In genomic region chr2:102301867-102302362, GRCh38 we compare ENCODE assay signal across 1 cellular context.
TF ChIP-seq lines count a peak whose summit lies in the region.

No MANE protein-coding gene starts in this region.

TF ChIP-seq in K562, 482 proteins besides CTCF, POLR2A, EP300 and RAD21 (continued from another document):
- TF ChIP-seq REST (CRISPR knock-in tag; IDR thresholded peaks at IDR 0.05; ENCODE audit: low read depth) (no peak), NR2C1 (IDR thresholded peaks at IDR 0.05) (no peak), NR2C1 (tag; IDR thresholded peaks at IDR 0.05) (no peak), PHTF2 (CRISPR knock-in tag; IDR thresholded peaks at IDR 0.05) (no peak), TBL1XR1 (IDR thresholded peaks at IDR 0.05; ENCODE audit: low read length in 2 of 2) (no peak), IRF2 (CRISPR knock-in tag; IDR thresholded peaks at IDR 0.05) (no peak), ZFP91 (CRISPR knock-in tag; IDR thresholded peaks at IDR 0.05) (no peak), HMBOX1 (IDR thresholded peaks at IDR 0.05) (peak; percentile 80), ZFP36 (IDR thresholded peaks at IDR 0.05; ENCODE audit: low read depth, low read length, partially characterized antibody) (no peak), TCFL5 (CRISPR knock-in tag; conservative IDR thresholded peaks at IDR 0.05) (no peak), TFAM (CRISPR knock-in tag; conservative IDR thresholded peaks at IDR 0.05) (no peak), HMGXB4 (CRISPR knock-in tag; IDR thresholded peaks at IDR 0.05) (no peak), RCOR1 (IDR thresholded peaks at IDR 0.05; ENCODE audit: borderline replicate concordance in 1 of 2, low read depth in 2 of 2, low read length in 2 of 2) (peak in 1 of 2 experiments; percentile 40; a peak in 1 of 4 replicates), SMARCA5 (IDR thresholded peaks at IDR 0.05) (no peak), MAZ (CRISPR knock-in tag; conservative IDR thresholded peaks at IDR 0.05 in 1 of 2, IDR thresholded peaks at IDR 0.05 in 1 of 2) (0 out of 4 replicates have a peak, but pooled peaks of 1 of the 2 experiments have one; percentile 28), ZNF589 (CRISPR knock-in tag; IDR thresholded peaks at IDR 0.05; ENCODE audit: low read depth) (peak; percentile 54; the same call in 1 of the 2 replicates), DLX4 (CRISPR knock-in tag; IDR thresholded peaks at IDR 0.05) (no peak), RERE (CRISPR knock-in tag; IDR thresholded peaks at IDR 0.05; ENCODE audit: borderline replicate concordance) (no peak), SPI1 (IDR thresholded peaks at IDR 0.05; ENCODE audit: borderline replicate concordance, low read depth, low read length) (peak; percentile 60; the same call in 1 of the 2 replicates), TSHZ1 (CRISPR knock-in tag; IDR thresholded peaks at IDR 0.05) (no peak), HNRNPLL (IDR thresholded peaks at IDR 0.05; ENCODE audit: low read depth, low read length, poor library complexity, severe bottlenecking) (no peak), ZBTB26 (CRISPR knock-in tag; IDR thresholded peaks at IDR 0.05) (no peak), HNRNPK (IDR thresholded peaks at IDR 0.05; ENCODE audit: low read depth, low read length, poor library complexity, severe bottlenecking) (no peak), CREM (IDR thresholded peaks at IDR 0.05; ENCODE audit: low read depth) (peak; percentile 38; the same call in 1 of the 2 replicates), RHOXF2B (CRISPR knock-in tag; conservative IDR thresholded peaks at IDR 0.05) (no peak), TCF15 (CRISPR knock-in tag; IDR thresholded peaks at IDR 0.05) (no peak), E2F1 (CRISPR knock-in tag; IDR thresholded peaks at IDR 0.05) (no peak), TBP (optimal IDR thresholded peaks at IDR 0.05; ENCODE audit: low read depth, low read length) (no peak), CTBP1 (IDR thresholded peaks at IDR 0.05; ENCODE audit: borderline replicate concordance) (0 out of 2 replicates have a peak, but pooled peaks have one; percentile 19), ZNF263 (CRISPR knock-in tag; IDR thresholded peaks at IDR 0.05; ENCODE audit: borderline replicate concordance) (no peak), ZNF134 (CRISPR knock-in tag; conservative IDR thresholded peaks at IDR 0.05) (no peak), TSC22D4 (tag; IDR thresholded peaks at IDR 0.05) (no peak), RBM39 (optimal IDR thresholded peaks at IDR 0.05; ENCODE audit: low read depth, low read length) (no peak), ZNF766 (CRISPR knock-in tag; conservative IDR thresholded peaks at IDR 0.05) (0 out of 2 replicates have a peak, but pooled peaks have one; percentile 33), RBBP5 (IDR thresholded peaks at IDR 0.05; ENCODE audit: borderline replicate concordance, insufficient read depth, low read length, poor library complexity, severe bottlenecking) (no peak), HDGF (IDR thresholded peaks at IDR 0.05) (no peak), ZNF175 (CRISPR knock-in tag; IDR thresholded peaks at IDR 0.05; ENCODE audit: low read depth) (0 out of 2 replicates have a peak, but pooled peaks have one; percentile 34), RBM17 (IDR thresholded peaks at IDR 0.05; ENCODE audit: borderline replicate concordance, low read depth, low read length) (no peak)
